In the genomic region with DNA sequence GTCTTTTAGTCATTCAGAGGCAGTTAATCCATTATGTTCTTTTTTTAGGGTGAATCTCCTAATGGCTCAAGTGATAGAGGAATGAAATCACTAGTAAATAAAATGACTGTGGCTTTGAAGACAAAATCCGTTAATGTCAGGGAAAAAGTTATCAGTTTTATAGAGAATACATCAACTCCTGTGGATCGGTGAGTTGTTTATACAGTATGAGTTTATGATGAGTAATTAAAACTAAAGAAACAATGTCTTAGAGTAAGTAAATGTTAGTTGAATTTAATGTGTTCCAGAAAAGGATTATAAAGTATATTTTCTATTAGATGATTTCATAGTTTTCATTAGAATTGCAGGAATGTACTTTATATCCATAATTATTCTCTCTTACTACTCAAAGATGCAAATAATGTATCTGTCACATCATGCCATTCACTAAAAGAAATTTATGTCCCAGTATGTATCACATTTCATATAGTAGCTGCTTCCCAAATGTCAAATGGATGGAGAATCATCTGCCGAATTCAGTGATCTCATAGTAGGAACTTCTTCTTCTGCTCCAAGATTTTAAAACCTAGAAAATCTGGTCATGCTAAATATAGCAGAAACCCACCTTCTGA, we compare ENCODE assay signal across 15 cellular contexts. TPM values are rescaled to one million over a fixed set of nuclear protein-coding genes. Genes with fewer than 3 reads are reported as not detected.
DNase-seq lines count a peak whose midpoint lies in the region; ATAC-seq and TF ChIP-seq lines count a peak whose summit lies in the region.
"Had no signal": no experiment of that assay in that cellular context is flagged by ENCODE, and none has a peak within 500 bp of the region (broad histone marks: within the 10 kb centered on the region; RNA-seq: fewer than 3 reads in every experiment).

No MANE protein-coding gene starts in this region.

- H3K27me3 ChIP-seq in GM23248 (replicated peaks; ENCODE audit: insufficient read depth): no peaks in the 10 kb centered on the region
- H3K27me3 ChIP-seq in fibroblast of lung (ENCODE audit: control insufficient read depth, insufficient read depth, low read length): no peaks in the 10 kb centered on the region
- no peaks in the 10 kb centered on the region for H3K27me3 ChIP-seq in vagina
- H3K27me3 ChIP-seq: BLaER1 treated with 17β-estradiol and CSF1 and Interleukin-3, amounts not matched to agents 10 nM and 100 nM had no signal

- in situ Hi-C loops in GM23248 (cut with MboI): no loop called here

- no peaks in the 10 kb centered on the region for H3K9me2 ChIP-seq in GM23248 (ENCODE audit: insufficient read depth)

- WGBS in GM23248 (ENCODE audit: low coverage in 1 of 2, low lambda C conversion rate in 2 of 2, missing lambda C conversion rate in 2 of 2), 2 experiments: 72 to 76% methylated on average over 3 of the region's 3 CpGs

- no peak overlapping the region for H3K4me3 ChIP-seq in GM23248
- H3K4me3 ChIP-seq in fibroblast of lung (replicated peaks in 1 of 4; ENCODE audit: control extremely low read depth in 1 of 4, insufficient read depth in 1 of 4, low read depth in 3 of 4, low read length in 4 of 4): no peak overlapping the region
- H3K4me3 ChIP-seq in vagina: no peak overlapping the region
- H3K4me3 ChIP-seq: BLaER1 treated with 17β-estradiol and CSF1 and Interleukin-3, amounts not matched to agents 10 nM and 100 nM had no signal

- 0 out of 2 replicates have a peak overlapping the region, but pooled peaks have one; percentile 0 for H3K9ac ChIP-seq in GM23248
- no peak overlapping the region for H3K9ac ChIP-seq in fibroblast of lung (ENCODE audit: insufficient read depth, low read length)
- H3K9ac ChIP-seq: BLaER1 treated with 17β-estradiol and CSF1 and Interleukin-3, amounts not matched to agents 10 nM and 100 nM had no signal

- H3F3A ChIP-seq in GM23248 (ENCODE audit: insufficient read depth): peaks cover 25% of the 10 kb centered on the region

- H3K79me2 ChIP-seq in GM23248 (ENCODE audit: insufficient read depth) (0 out of 2 replicates have a peak, but pooled peaks cover 8% of the 10 kb centered on the region), fibroblast of lung (ENCODE audit: control insufficient read depth, insufficient read depth, low read length) (no peaks in the 10 kb centered on the region)

- no peak for TF ChIP-seq CTCF in HFFc6 (IDR thresholded peaks at IDR 0.05)
- no peak for TF ChIP-seq CTCF in fibroblast of lung (conservative IDR thresholded peaks at IDR 0.05 in 1 of 2, IDR thresholded peaks at IDR 0.05 in 1 of 2; ENCODE audit: low read depth in 1 of 2, low read length in 2 of 2)
- TF ChIP-seq CTCF in vagina (IDR thresholded peaks at IDR 0.05): no peak

- H3K4me1 Mint-ChIP-seq in HFFc6 (ENCODE audit: low read depth) (peaks cover 23% of the 10 kb centered on the region), T-helper 17 cell (peaks cover 3% of the 10 kb centered on the region)

- H3K36me3 ChIP-seq in GM23248 (ENCODE audit: low read depth) (peaks cover 51% of the 10 kb centered on the region), fibroblast of lung (ENCODE audit: control insufficient read depth, insufficient read depth, low read length) (peaks cover 3% of the 10 kb centered on the region), vagina (peaks cover 0 to 32% of the 10 kb centered on the region in 2 donors)

- intact Hi-C loops in vagina (cut with DNase I): loop anchor here (10.0 kb wide), 1 partner anchor 284 kb away; no protein-coding TSS in a partner anchor

- no peaks in the 10 kb centered on the region; the same call in 1 of the 2 replicates for H3K4me1 ChIP-seq in GM23248 (ENCODE audit: insufficient read depth)
- peaks cover 2% of the 10 kb centered on the region for H3K4me1 ChIP-seq in fibroblast of lung (ENCODE audit: control insufficient read depth, extremely low read depth, insufficient read depth, low read length)
- no peaks in the 10 kb centered on the region for H3K4me1 ChIP-seq in vagina
- H3K4me1 ChIP-seq: BLaER1 treated with 17β-estradiol and CSF1 and Interleukin-3, amounts not matched to agents 10 nM and 100 nM had no signal

- TF ChIP-seq POLR2A in vagina (IDR thresholded peaks at IDR 0.05): no peak

- no peak for ATAC-seq in T-helper 17 cell
- ATAC-seq: HepG2 had no signal

- H3K4me2 ChIP-seq in GM23248 (ENCODE audit: unreplicated experiment): peak overlapping the region; percentile 1
- H3K4me2 ChIP-seq in fibroblast of lung (ENCODE audit: extremely low read depth, insufficient read depth, low read length): peak overlapping the region; percentile 17
- H3K4me2 ChIP-seq: BLaER1 treated with 17β-estradiol and CSF1 and Interleukin-3, amounts not matched to agents 10 nM and 100 nM had no signal

- H3K27ac ChIP-seq in GM23248: no peak overlapping the region
- no peak overlapping the region for H3K27ac ChIP-seq in fibroblast of lung (ENCODE audit: insufficient read depth, low read length)
- H3K27ac ChIP-seq in vagina: no peak overlapping the region
- H3K27ac ChIP-seq: BLaER1 treated with 17β-estradiol and CSF1 and Interleukin-3, amounts not matched to agents 10 nM and 100 nM had no signal

- H3K27ac Mint-ChIP-seq in HFFc6: peak overlapping the region; percentile 15; the same call in 1 of the 2 replicates
- peak overlapping the region; percentile 4 for H3K27ac Mint-ChIP-seq in T-helper 17 cell

- H3K36me3 Mint-ChIP-seq in HFFc6 (ENCODE audit: low read depth) (peaks cover 20% of the 10 kb centered on the region), T-helper 17 cell (ENCODE audit: low read depth) (peaks cover 2% of the 10 kb centered on the region)

- H4K20me1 ChIP-seq in GM23248 (ENCODE audit: insufficient read depth) (no peaks in the 10 kb centered on the region), fibroblast of lung (ENCODE audit: control insufficient read depth, extremely low read depth, insufficient read depth, low read length) (no peaks in the 10 kb centered on the region)
- H4K20me1 ChIP-seq: BLaER1 treated with 17β-estradiol and CSF1 and Interleukin-3, amounts not matched to agents 10 nM and 100 nM had no signal

- no peak overlapping the region for H3K4me3 Mint-ChIP-seq in HFFc6
- no peak overlapping the region for H3K4me3 Mint-ChIP-seq in T-helper 17 cell
- H3K4me3 Mint-ChIP-seq: CD4-positive, CD25-positive, alpha-beta regulatory T cell had no signal

- H2AFZ ChIP-seq in GM23248 (no peak overlapping the region), fibroblast of lung (ENCODE audit: low read length) (no peak overlapping the region)

- H3K9me3 Mint-ChIP-seq in HFFc6: no peaks in the 10 kb centered on the region
- H3K9me3 Mint-ChIP-seq: CD4-positive, CD25-positive, alpha-beta regulatory T cell had no signal

- DNase-seq in GM23248 (no peak), HFFc6 (no peak), T-helper 17 cell (no peak), fibroblast of lung (ENCODE audit: low read depth in 2 of 2) (no peak), vagina (ENCODE audit: extremely low spot score in 2 of 2) (no peak), dermis blood vessel endothelial cell (no peak), hypothalamus (lab: John Stamatoyannopoulos, UW) (no peak)
- DNase-seq in activated naive CD4-positive, alpha-beta T cell (lab: John Stamatoyannopoulos, UW): no peak
- DNase-seq: 8988T; ACHN; Calu3; CD4-positive, CD25-positive, alpha-beta regulatory T cell; DMS 273 treated with DMSO at 0.1 percent for 48 hours had no signal

- H3K27me3 Mint-ChIP-seq in HFFc6 (ENCODE audit: insufficient read depth) (no peaks in the 10 kb centered on the region), T-helper 17 cell (no peaks in the 10 kb centered on the region)
- H3K27me3 Mint-ChIP-seq: CD4-positive, CD25-positive, alpha-beta regulatory T cell had no signal

- H3K9me3 ChIP-seq in GM23248 (ENCODE audit: low read depth): no peaks in the 10 kb centered on the region
- H3K9me3 ChIP-seq in T-helper 17 cell (ENCODE audit: control insufficient read depth, low read length, poor library complexity, severe bottlenecking): no peaks in the 10 kb centered on the region
- no peaks in the 10 kb centered on the region for H3K9me3 ChIP-seq in fibroblast of lung (ENCODE audit: control insufficient read depth, insufficient read depth, low read depth, low read length)
- no peaks in the 10 kb centered on the region for H3K9me3 ChIP-seq in vagina
- H3K9me3 ChIP-seq: BLaER1 treated with 17β-estradiol and CSF1 and Interleukin-3, amounts not matched to agents 10 nM and 100 nM had no signal

RNA-seq across cellular contexts. Expression of a gene that starts 24.1 kb away (rescaled TPM):
- total RNA-seq in GM23248 (2014; rRNA removed; shearing (Covaris generic)): 35.6 and 36.0 TPM in 2 replicates
- polyA plus RNA-seq in GM23248 (2016; fragmentation: Nextera tagmentation; extraction: Ambion mirVana): 76.2 and 84.0 TPM in 2 replicates
- 10 to 100 TPM; 36.4 to 48.6 (median 42.7) TPM for total RNA-seq in HFFc6 (2021; fragmentation: NEBNext Ultra II Directional; extraction: Animal tissue kit (Norgen Biotek cat#: 25700))
- 10 to 100 TPM; 24.0 to 30.1 TPM for total RNA-seq in T-helper 17 cell
- total RNA-seq in fibroblast of lung: 10.3 and 13.4 TPM in 2 replicates
- 42.6 and 53.8 TPM in 2 replicates for polyA plus RNA-seq in fibroblast of lung
- polyA plus RNA-seq in fibroblast of lung (2012): 39.9 and 41.1 TPM in 2 replicates
- 3.3 and 4.1 TPM in 2 replicates for polyA minus RNA-seq in fibroblast of lung (ENCODE audit: low replicate concordance)
- 26.0 TPM for total RNA-seq in vagina
- total RNA-seq in dermis blood vessel endothelial cell: 6.5 and 8.4 TPM in 2 replicates

RNA-seq across cellular contexts. Expression of a gene that starts 49.7 kb away (rescaled TPM):
- 82.5 and 103 TPM in 2 replicates for total RNA-seq in GM23248 (2014; rRNA removed; shearing (Covaris generic))
- polyA plus RNA-seq in GM23248 (2016; fragmentation: Nextera tagmentation; extraction: Ambion mirVana) (53.0 and 54.1 TPM in 2 replicates), fibroblast of lung (54.9 and 55.7 TPM in 2 replicates)
- total RNA-seq in HFFc6 (2021; fragmentation: NEBNext Ultra II Directional; extraction: Animal tissue kit (Norgen Biotek cat#: 25700)): 10 to 100 TPM; 62.1 to 76.5 (median 72.9) TPM
- total RNA-seq in T-helper 17 cell (10 to 100 TPM; 37.4 to 44.2 TPM), fibroblast of lung (80.1 and 121 TPM in 2 replicates), vagina (56.5 TPM), dermis blood vessel endothelial cell (46.1 and 49.1 TPM in 2 replicates)
- 33.9 and 35.2 TPM in 2 replicates for polyA plus RNA-seq in fibroblast of lung (2012)
- polyA minus RNA-seq in fibroblast of lung (ENCODE audit: low replicate concordance): 8.2 and 12.6 TPM in 2 replicates
